ENCODE assay signal across 9 cellular contexts in the genomic region with DNA sequence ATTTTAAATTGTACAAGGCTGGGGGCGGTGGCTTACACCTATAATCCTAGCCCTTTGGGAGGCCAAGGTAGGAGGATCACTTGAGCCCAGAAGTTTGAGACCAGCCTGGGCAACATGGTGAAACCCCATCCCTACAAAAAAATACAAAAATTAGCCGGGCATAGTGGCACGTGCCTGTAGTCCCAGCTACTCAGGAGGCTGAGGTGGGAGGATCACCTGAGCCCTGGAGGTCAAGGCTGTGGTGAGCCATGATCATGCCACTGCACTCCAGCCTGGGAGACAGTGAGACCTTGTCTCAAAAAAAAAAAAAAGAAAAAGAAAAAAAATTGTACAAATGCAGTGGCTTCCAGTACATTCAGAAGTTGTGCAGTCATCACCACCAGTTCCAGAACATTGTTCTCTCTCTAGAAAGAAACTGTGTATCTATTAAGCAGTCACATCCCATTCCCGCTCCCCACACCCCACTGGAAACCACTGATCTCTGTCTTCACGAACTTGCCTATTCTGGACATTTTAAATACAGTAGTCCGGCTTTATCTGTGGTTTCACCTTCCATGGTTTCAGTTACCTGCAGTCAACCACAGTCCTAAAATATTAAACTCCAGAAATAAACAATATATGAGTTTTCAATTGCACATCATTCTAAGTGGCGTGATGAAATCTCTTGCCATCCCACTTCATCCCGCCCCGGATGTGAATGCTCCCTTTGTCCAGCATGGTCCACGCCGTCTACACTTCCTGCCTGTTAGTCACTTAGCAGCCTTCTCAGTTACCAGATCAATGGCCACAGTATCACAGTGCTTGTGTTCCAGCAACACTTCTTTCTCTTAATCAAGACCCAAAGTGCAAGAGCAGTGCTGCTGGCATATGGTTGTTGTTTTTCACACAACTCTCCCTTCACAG. TPM values are rescaled to one million over a fixed set of nuclear protein-coding genes. Genes with fewer than 3 reads are reported as not detected.
DNase-seq lines count a peak whose midpoint lies in the region; ATAC-seq and TF ChIP-seq lines count a peak whose summit lies in the region.
"Not testable (repeated sequence)": the region's sequence is repeated elsewhere in the genome, so short reads cannot be mapped to it uniquely, and the experiment has no call there.
"Had no signal": no experiment of that assay in that cellular context is flagged by ENCODE, and none has a peak within 500 bp of the region (broad histone marks: within the 10 kb centered on the region; RNA-seq: fewer than 3 reads in every experiment).

No MANE protein-coding gene starts in this region.

- peaks cover 17% of the 10 kb centered on the region for H3K4me1 ChIP-seq in CD8-positive, alpha-beta T cell (ENCODE audit: insufficient read depth, low read length)
- H3K4me1 ChIP-seq in IMR-90 (ENCODE audit: control insufficient read depth, insufficient read depth, low read length); Panc1 (ENCODE audit: control insufficient read depth, insufficient read depth, low read length): not testable (repeated sequence)
- H3K4me1 ChIP-seq in colonic mucosa (peaks cover 12% of the 10 kb centered on the region), thoracic aorta (ENCODE audit: control insufficient read depth in 1 of 2, low read depth in 2 of 2) (peaks cover 11 to 19% of the 10 kb centered on the region in 2 donors)
- peaks cover 7 to 12% of the 10 kb centered on the region in 2 donors for H3K4me1 ChIP-seq in naive thymus-derived CD4-positive, alpha-beta T cell (ENCODE audit: control insufficient read depth in 2 of 2, insufficient read depth in 2 of 2, low read length in 2 of 2)

- not testable (repeated sequence) for H3K9me3 ChIP-seq in CD8-positive, alpha-beta T cell (ENCODE audit: low read length); IMR-90 (ENCODE audit: control insufficient read depth, insufficient read depth, low read length); Panc1 (ENCODE audit: control insufficient read depth, insufficient read depth, low read depth, low read length); colonic mucosa; naive thymus-derived CD4-positive, alpha-beta T cell (ENCODE audit: control insufficient read depth in 2 of 3, low read length in 3 of 3); thoracic aorta

- peak overlapping the region; percentile 46; the same call in 1 of the 2 replicates for H4K5ac ChIP-seq in IMR-90 (ENCODE audit: low read depth, low read length)

- 0 out of 2 replicates have a peak overlapping the region, but pooled peaks have one; percentile 31 for H3K56ac ChIP-seq in IMR-90 (ENCODE audit: extremely low read depth, insufficient read depth, low read length)

- ATAC-seq in CD8-positive, alpha-beta T cell; naive thymus-derived CD4-positive, alpha-beta T cell; thoracic aorta (ENCODE audit: insufficient number of reproducible peaks, low FRiP score, low read depth): not testable (repeated sequence)
- ATAC-seq in IMR-90 (ENCODE audit: low read depth) (peak; percentile 16; the same call in 1 of the 2 replicates), Panc1 (peak; percentile 49), Right ventricle myocardium inferior (peak; percentile 17)

- WGBS in IMR-90 (ENCODE audit: extremely low coverage in 2 of 2, insufficient read length in 1 of 2), 2 experiments, result 80% methylated on average over 1 of the region's 11 CpGs; no CpG with 5 or more reads in 1 of the 2 experiments

- CTCF ChIA-PET in CD8-positive, alpha-beta T cell (lab: Charles Lee), result interaction anchor here (0.7 to 8.9 kb wide), 9 partner anchors 8 to 86 kb away, joined by 3 to 125 read pairs (median 5); no protein-coding TSS in a partner anchor
- CTCF ChIA-PET in IMR-90 (lab: Yijun Ruan, JAX), result interaction anchor here (1.5 kb wide), 1 partner anchor 77 kb away, joined by 4 read pairs; no protein-coding TSS in a partner anchor
- CTCF ChIA-PET in Panc1 (lab: Charles Lee), result not testable (repeated sequence)
- CTCF ChIA-PET in naive thymus-derived CD4-positive, alpha-beta T cell (lab: Charles Lee), result interaction anchor here (0.7 to 3.1 kb wide), 5 partner anchors 39 to 87 kb away, joined by 3 to 52 read pairs (median 11); no protein-coding TSS in a partner anchor

- TF ChIP-seq POLR2A in IMR-90 (IDR thresholded peaks at IDR 0.05; ENCODE audit: low read depth, low read length), result not testable (repeated sequence)

- POLR2A ChIA-PET in CD8-positive, alpha-beta T cell (lab: Charles Lee), result interaction anchor here (2.1 to 3.3 kb wide), 2 partner anchors 42 to 77 kb away, joined by 19 read pairs; no protein-coding TSS in a partner anchor
- POLR2A ChIA-PET in IMR-90 (lab: Charles Lee; ENCODE audit: unreplicated experiment), result not testable (repeated sequence)
- POLR2A ChIA-PET in Panc1 (lab: Charles Lee), result interaction anchor here (0.6 kb wide), 1 partner anchor 124 kb away, joined by 7 read pairs; no protein-coding TSS in a partner anchor
- POLR2A ChIA-PET in naive thymus-derived CD4-positive, alpha-beta T cell (lab: Charles Lee), result interaction anchor here (1.8 to 2.1 kb wide), 3 partner anchors 42 to 60 kb away, joined by 11 to 14 read pairs (median 13); a partner anchor contains a TSS

- peaks cover 20% of the 10 kb centered on the region for H3K4me1 Mint-ChIP-seq in CD8-positive, alpha-beta T cell (ENCODE audit: low read depth)
- H3K4me1 Mint-ChIP-seq in activated T-helper 1 cell treated with anti-CD3 and anti-CD28 coated beads, Interleukin-12 subunit alpha, Interleukin-12 subunit beta, Interleukin-2, Interleukin-4 antibody, amounts not matched to agents 30 ng/mL and 10 ng/mL and 1 ng/mL, durations not matched to agents 14 hours and 24 hours and 36 hours (ENCODE audit: low read depth), result peaks cover 20% of the 10 kb centered on the region
- H3K4me1 Mint-ChIP-seq in naive thymus-derived CD4-positive, alpha-beta T cell, result peaks cover 14 to 25% (median 23%) of the 10 kb centered on the region in 7 donors

- dilution Hi-C loops in IMR-90 (cut with HindIII; ENCODE audit: low sequenced_read_pairs, unreplicated experiment), result not testable (repeated sequence)

- peak overlapping the region; percentile 72; the same call in 1 of the 2 replicates for H2BK120ac ChIP-seq in IMR-90 (ENCODE audit: low read depth, low read length)

- DNase-seq in CD8-positive, alpha-beta T cell; Panc1 (ENCODE audit: low read depth, low spot score); activated T-helper 1 cell treated with anti-CD3 and anti-CD28 coated beads, Interleukin-12 subunit alpha, Interleukin-12 subunit beta, Interleukin-2, Interleukin-4 antibody, amounts not matched to agents 30 ng/mL and 10 ng/mL and 1 ng/mL, durations not matched to agents 14 hours and 24 hours and 36 hours (ENCODE audit: low spot score); Right ventricle myocardium inferior (ENCODE audit: missing footprints); naive thymus-derived CD4-positive, alpha-beta T cell; thoracic aorta (ENCODE audit: low spot score): not testable (repeated sequence)
- DNase-seq in IMR-90, result peak; percentile 74
- peak; percentile 19 for DNase-seq in colonic mucosa

- H3K27ac ChIP-seq in CD8-positive, alpha-beta T cell (ENCODE audit: low read depth, low read length); Panc1 (ENCODE audit: low read length); colonic mucosa: not testable (repeated sequence)
- H3K27ac ChIP-seq in IMR-90 (ENCODE audit: insufficient read depth, low read length) (peak overlapping the region; percentile 32; the same call in 1 of the 2 replicates), thoracic aorta (peak overlapping the region; percentile 22 to 30)
- peak overlapping the region; percentile 56 for H3K27ac ChIP-seq in naive thymus-derived CD4-positive, alpha-beta T cell (ENCODE audit: low read depth, low read length)

- peak overlapping the region; percentile 30; the same call in 1 of the 2 replicates for H4K91ac ChIP-seq in IMR-90 (ENCODE audit: insufficient read depth, low read depth, low read length)

- H3K27ac Mint-ChIP-seq in CD8-positive, alpha-beta T cell, result peak overlapping the region; percentile 41
- peak overlapping the region; percentile 2 for H3K27ac Mint-ChIP-seq in activated T-helper 1 cell treated with anti-CD3 and anti-CD28 coated beads, Interleukin-12 subunit alpha, Interleukin-12 subunit beta, Interleukin-2, Interleukin-4 antibody, amounts not matched to agents 30 ng/mL and 10 ng/mL and 1 ng/mL, durations not matched to agents 14 hours and 24 hours and 36 hours
- peak overlapping the region in 8 of 9 donors; percentile 54 to 89 (median 65) for H3K27ac Mint-ChIP-seq in naive thymus-derived CD4-positive, alpha-beta T cell

- in situ Hi-C loops in IMR-90 (cut with MboI; ENCODE audit: low sequenced_read_pairs); Panc1 (cut with HindIII; ENCODE audit: low pct_unique_long_range_greater_than_20kb, low sequenced_read_pairs): not testable (repeated sequence)

- H3K36me3 ChIP-seq in CD8-positive, alpha-beta T cell (ENCODE audit: insufficient read depth, low read length); IMR-90 (ENCODE audit: control insufficient read depth, insufficient read depth, low read length); Panc1 (ENCODE audit: control insufficient read depth, insufficient read depth, low read length); colonic mucosa; thoracic aorta: not testable (repeated sequence)
- H3K36me3 ChIP-seq in naive thymus-derived CD4-positive, alpha-beta T cell (ENCODE audit: control insufficient read depth in 2 of 3, insufficient read depth in 3 of 3, low read length in 3 of 3), result peaks cover 0 to 11% (median 0%) of the 10 kb centered on the region in 3 experiments

- peak overlapping the region in 1 of 2 experiments; percentile 89; a peak in 3 of 4 replicates for H4K8ac ChIP-seq in IMR-90 (ENCODE audit: low read depth in 2 of 2, low read length in 2 of 2)

- H3K27me3 ChIP-seq in CD8-positive, alpha-beta T cell (ENCODE audit: insufficient read depth, low read length); IMR-90 (ENCODE audit: control insufficient read depth, insufficient read depth, low read length); Panc1 (ENCODE audit: control insufficient read depth, insufficient read depth, low read length); colonic mucosa; naive thymus-derived CD4-positive, alpha-beta T cell (ENCODE audit: control insufficient read depth in 2 of 2, insufficient read depth in 2 of 2, low read length in 2 of 2); thoracic aorta (replicated peaks; ENCODE audit: insufficient read depth): not testable (repeated sequence)

- H2AK9ac ChIP-seq in IMR-90 (replicated peaks; ENCODE audit: low read depth, low read length, poor library complexity), result not testable (repeated sequence)

- H4K20me1 ChIP-seq in IMR-90 (ENCODE audit: insufficient read depth, low read length), result not testable (repeated sequence)

- not testable (repeated sequence) for H3K79me1 ChIP-seq in IMR-90 (ENCODE audit: low read depth in 1 of 2, low read length in 2 of 2)

- peak overlapping the region; percentile 67 for H2AFZ ChIP-seq in IMR-90 (replicated peaks; ENCODE audit: low read length, poor library complexity)

- H3K9ac ChIP-seq in IMR-90 (ENCODE audit: low read depth, low read length); colonic mucosa (ENCODE audit: low read depth in 2 of 2, low read length in 2 of 2): not testable (repeated sequence)

- peak overlapping the region; percentile 56 for H3K23ac ChIP-seq in IMR-90 (ENCODE audit: low read depth, low read length)

- peak overlapping the region; percentile 70; the same call in 1 of the 3 replicates for H2BK15ac ChIP-seq in IMR-90 (ENCODE audit: low read depth, low read length)

- peak overlapping the region; percentile 75 for H2AK5ac ChIP-seq in IMR-90 (ENCODE audit: low read depth, low read length)

- not testable (repeated sequence) for H3K4me2 ChIP-seq in IMR-90 (ENCODE audit: low read depth, low read length)

- H2BK20ac ChIP-seq in IMR-90 (ENCODE audit: low read depth, low read length), result peak overlapping the region; percentile 46; the same call in 1 of the 2 replicates

- not testable (repeated sequence) for TF ChIP-seq RAD21 in IMR-90 (IDR thresholded peaks at IDR 0.05; ENCODE audit: low read length)

- peaks cover 10% of the 10 kb centered on the region for H3K9me3 Mint-ChIP-seq in CD8-positive, alpha-beta T cell
- not testable (repeated sequence) for H3K9me3 Mint-ChIP-seq in activated T-helper 1 cell treated with anti-CD3 and anti-CD28 coated beads, Interleukin-12 subunit alpha, Interleukin-12 subunit beta, Interleukin-2, Interleukin-4 antibody, amounts not matched to agents 30 ng/mL and 10 ng/mL and 1 ng/mL, durations not matched to agents 14 hours and 24 hours and 36 hours
- peaks cover 0 to 21% (median 5%) of the 10 kb centered on the region in 11 donors for H3K9me3 Mint-ChIP-seq in naive thymus-derived CD4-positive, alpha-beta T cell

- intact Hi-C loops in CD8-positive, alpha-beta T cell (cut with DNase I, micrococcal nuclease), result loop anchor here (5.0 kb wide), 2 partner anchors 42 to 62 kb away; a partner anchor contains a TSS
- intact Hi-C loops in IMR-90 (cut with micrococcal nuclease), result loop anchor here (5.0 kb wide), 1 partner anchor 88 kb away; no protein-coding TSS in a partner anchor
- intact Hi-C loops in Panc1 (cut with micrococcal nuclease; ENCODE audit: unreplicated experiment), result loop anchor here (2.0 kb wide), 1 partner anchor 77 kb away; no protein-coding TSS in a partner anchor
- intact Hi-C loops in activated T-helper 1 cell treated with anti-CD3 and anti-CD28 coated beads, Interleukin-12 subunit alpha, Interleukin-12 subunit beta, Interleukin-2, Interleukin-4 antibody, amounts not matched to agents 30 ng/mL and 10 ng/mL and 1 ng/mL, durations not matched to agents 14 hours and 24 hours and 36 hours (cut with micrococcal nuclease), result loop anchor here (2.0 kb wide), 1 partner anchor 41 kb away; no protein-coding TSS in a partner anchor
- intact Hi-C loops in colonic mucosa (cut with DNase I), result loop anchor here (5.0 kb wide), 1 partner anchor 72 kb away; no protein-coding TSS in a partner anchor
- intact Hi-C loops in Right ventricle myocardium inferior (cut with DNase I), result not testable (repeated sequence)
- intact Hi-C loops in naive thymus-derived CD4-positive, alpha-beta T cell (cut with micrococcal nuclease), result loop anchor here (1.0 to 2.0 kb wide), 3 partner anchors 15 to 771 kb away; no protein-coding TSS in a partner anchor

- H3K4me3 ChIP-seq in CD8-positive, alpha-beta T cell (ENCODE audit: low read depth, low read length); IMR-90 (ENCODE audit: insufficient read depth, low read depth, low read length); Panc1 (ENCODE audit: low read depth in 2 of 2, low read length in 2 of 2); colonic mucosa; naive thymus-derived CD4-positive, alpha-beta T cell (ENCODE audit: low read length); thoracic aorta: not testable (repeated sequence)

- not testable (repeated sequence) for TF ChIP-seq CTCF in CD8-positive, alpha-beta T cell (IDR thresholded peaks at IDR 0.05); IMR-90 (conservative IDR thresholded peaks at IDR 0.05; ENCODE audit: low read depth, low read length); Panc1 (IDR thresholded peaks at IDR 0.05); colonic mucosa (IDR thresholded peaks at IDR 0.05); thoracic aorta (IDR thresholded peaks at IDR 0.05)

- H3K27me3 Mint-ChIP-seq in CD8-positive, alpha-beta T cell (ENCODE audit: low read depth); activated T-helper 1 cell treated with anti-CD3 and anti-CD28 coated beads, Interleukin-12 subunit alpha, Interleukin-12 subunit beta, Interleukin-2, Interleukin-4 antibody, amounts not matched to agents 30 ng/mL and 10 ng/mL and 1 ng/mL, durations not matched to agents 14 hours and 24 hours and 36 hours (ENCODE audit: insufficient read depth); naive thymus-derived CD4-positive, alpha-beta T cell: not testable (repeated sequence)

- not testable (repeated sequence) for BruUV-seq in IMR-90 (replicated peaks; lab: Mats Ljungman, UMichigan); Panc1 (replicated peaks; lab: Mats Ljungman, UMichigan)

- peaks cover 23% of the 10 kb centered on the region for H3K36me3 Mint-ChIP-seq in CD8-positive, alpha-beta T cell
- H3K36me3 Mint-ChIP-seq in activated T-helper 1 cell treated with anti-CD3 and anti-CD28 coated beads, Interleukin-12 subunit alpha, Interleukin-12 subunit beta, Interleukin-2, Interleukin-4 antibody, amounts not matched to agents 30 ng/mL and 10 ng/mL and 1 ng/mL, durations not matched to agents 14 hours and 24 hours and 36 hours (ENCODE audit: low read depth), result peaks cover 17% of the 10 kb centered on the region
- peaks cover 5 to 29% (median 21%) of the 10 kb centered on the region in 5 donors for H3K36me3 Mint-ChIP-seq in naive thymus-derived CD4-positive, alpha-beta T cell

- H2BK5ac ChIP-seq in IMR-90 (ENCODE audit: low read depth, low read length, poor library complexity, severe bottlenecking), result peak overlapping the region; percentile 51

- not testable (repeated sequence) for H3K9me1 ChIP-seq in IMR-90 (ENCODE audit: insufficient read depth, low read length)

- H3K4ac ChIP-seq in IMR-90 (ENCODE audit: low read depth, low read length), result peak overlapping the region; percentile 76

- H3K4me3 Mint-ChIP-seq in CD8-positive, alpha-beta T cell, result peak overlapping the region; percentile 83
- H3K4me3 Mint-ChIP-seq in activated T-helper 1 cell treated with anti-CD3 and anti-CD28 coated beads, Interleukin-12 subunit alpha, Interleukin-12 subunit beta, Interleukin-2, Interleukin-4 antibody, amounts not matched to agents 30 ng/mL and 10 ng/mL and 1 ng/mL, durations not matched to agents 14 hours and 24 hours and 36 hours, result not testable (repeated sequence)
- peak overlapping the region in 4 of 10 donors; percentile 41 to 88 (median 87) for H3K4me3 Mint-ChIP-seq in naive thymus-derived CD4-positive, alpha-beta T cell

- H3K14ac ChIP-seq in IMR-90 (replicated peaks; ENCODE audit: low read depth, low read length), result peak overlapping the region; percentile 92

- not testable (repeated sequence) for H3K18ac ChIP-seq in IMR-90 (ENCODE audit: low read depth, low read length)

RNA-seq across cellular contexts. Expression of a gene that starts 13.1 kb away (rescaled TPM):
- not detected for total RNA-seq in CD8-positive, alpha-beta T cell
- total RNA-seq in IMR-90 (2012; rRNA removed) (1.6 and 1.9 TPM in 2 replicates), Panc1 (2021; ENCODE audit: unreplicated experiment) (not detected), colonic mucosa (1 to 10 TPM; 3.9 to 6.0 TPM), Right ventricle myocardium inferior (45.2 TPM), thoracic aorta (100 to 1,000 TPM in 1 of 2 donors, 10 to 100 TPM in 1; 42.7 to 123 TPM)
- polyA plus RNA-seq in IMR-90 (2012; rRNA removed), result 12.2 and 15.6 TPM in 2 replicates
- polyA plus RNA-seq in IMR-90 (2012; cell fraction: cytosol; rRNA removed), result 8.4 and 13.4 TPM in 2 replicates
- polyA plus RNA-seq in IMR-90 (2012; cell fraction: nucleus; rRNA removed; ENCODE audit: low replicate concordance), result 2.1 and 3.1 TPM in 2 replicates
- 0.91 TPM for polyA plus RNA-seq in Panc1 (2012; ENCODE audit: insufficient read length)
- not detected in 2 replicates for total RNA-seq in activated T-helper 1 cell treated with anti-CD3 and anti-CD28 coated beads, Interleukin-12 subunit alpha, Interleukin-12 subunit beta, Interleukin-2, Interleukin-4 antibody, amounts not matched to agents 30 ng/mL and 10 ng/mL and 1 ng/mL, durations not matched to agents 14 hours and 24 hours and 36 hours
- not detected for total RNA-seq in naive thymus-derived CD4-positive, alpha-beta T cell
- polyA plus RNA-seq in naive thymus-derived CD4-positive, alpha-beta T cell, result not detected
- total RNA-seq: activated naive CD8-positive, alpha-beta T cell treated with anti-CD3 and anti-CD28 coated beads, Interleukin-2, amount 10 ng/mL, durations not matched to agents 7 days and 5 days had no signal

RNA-seq across cellular contexts. Expression of a gene that starts 59.7 kb away (rescaled TPM):
- total RNA-seq in CD8-positive, alpha-beta T cell, result 100 to 1,000 TPM; 136 to 141 TPM
- total RNA-seq in IMR-90 (2012; rRNA removed), result 39.4 and 40.8 TPM in 2 replicates
- polyA plus RNA-seq in IMR-90 (2012; rRNA removed), result 109 and 114 TPM in 2 replicates
- 104 and 105 TPM in 2 replicates for polyA plus RNA-seq in IMR-90 (2012; cell fraction: cytosol; rRNA removed)
- polyA plus RNA-seq in IMR-90 (2012; cell fraction: nucleus; rRNA removed; ENCODE audit: low replicate concordance), result 86.2 and 114 TPM in 2 replicates
- 241 TPM for total RNA-seq in Panc1 (2021; ENCODE audit: unreplicated experiment)
- 310 TPM for polyA plus RNA-seq in Panc1 (2012; ENCODE audit: insufficient read length)
- 216 and 239 TPM in 2 replicates for total RNA-seq in activated T-helper 1 cell treated with anti-CD3 and anti-CD28 coated beads, Interleukin-12 subunit alpha, Interleukin-12 subunit beta, Interleukin-2, Interleukin-4 antibody, amounts not matched to agents 30 ng/mL and 10 ng/mL and 1 ng/mL, durations not matched to agents 14 hours and 24 hours and 36 hours
- total RNA-seq in colonic mucosa, result 100 to 1,000 TPM; 271 to 353 TPM
- 420 TPM for total RNA-seq in Right ventricle myocardium inferior
- total RNA-seq in naive thymus-derived CD4-positive, alpha-beta T cell, result 100 to 1,000 TPM; 189 to 247 (median 231) TPM
- 100 to 1,000 TPM; 212 to 278 TPM for polyA plus RNA-seq in naive thymus-derived CD4-positive, alpha-beta T cell
- 100 to 1,000 TPM; 130 to 198 TPM for total RNA-seq in thoracic aorta

Comparison
In these comparisons a context has a peak if more than half of its experiments do, and no peak if none do; other contexts are left out.
1. H3K27ac Mint-ChIP-seq: peak in every context shown above with its lines; median percentile 65 in naive thymus-derived CD4-positive, alpha-beta T cell; 41 in CD8-positive, alpha-beta T cell; 2 in activated T-helper 1 cell treated with anti-CD3 and anti-CD28 coated beads, Interleukin-12 subunit alpha, Interleukin-12 subunit beta, Interleukin-2, Interleukin-4 antibody, amounts not matched to agents 30 ng/mL and 10 ng/mL and 1 ng/mL, durations not matched to agents 14 hours and 24 hours and 36 hours.